13 cellular contexts compared by ENCODE assay signal in the genomic region with DNA sequence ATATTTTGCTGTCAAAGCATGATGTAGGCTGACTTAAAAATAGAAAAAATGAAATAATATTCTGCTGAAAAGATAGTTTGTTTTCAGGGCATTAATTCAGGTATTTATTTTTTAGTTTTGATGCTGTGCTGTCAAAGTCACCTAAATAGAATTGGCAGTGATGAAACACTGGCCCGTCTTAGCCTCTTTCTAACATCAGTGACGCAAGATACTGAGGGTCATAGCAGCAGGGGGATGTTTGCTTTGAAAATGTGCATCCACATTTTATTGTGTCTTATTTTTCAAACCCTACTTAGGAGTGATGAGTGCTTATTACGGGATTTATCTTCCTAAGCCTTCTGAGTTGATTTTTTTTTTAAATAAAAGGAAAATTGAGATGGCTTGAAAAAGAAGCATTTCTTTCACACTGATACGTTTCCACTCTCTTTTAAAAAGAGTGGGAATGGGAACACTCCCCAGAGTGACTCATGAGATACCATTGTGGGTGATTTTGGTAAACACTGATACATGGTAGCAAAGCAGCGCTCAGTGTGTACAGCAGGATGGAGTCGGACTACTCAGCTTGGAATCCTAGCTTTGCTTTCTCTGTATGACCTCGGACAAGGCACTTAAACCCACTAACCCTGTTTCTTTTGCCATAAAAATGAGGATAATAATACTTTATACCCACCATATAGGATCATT.
A peak's percentile ranks its signal among the peaks of the same experiment; 100 is the strongest.
DNase-seq lines count a peak whose midpoint lies in the region; ATAC-seq and TF ChIP-seq lines count a peak whose summit lies in the region.
"Had no signal": no experiment of that assay in that cellular context is flagged by ENCODE, and none has a peak within 500 bp of the region (broad histone marks: within the 10 kb centered on the region; RNA-seq: fewer than 3 reads in every experiment).

No MANE protein-coding gene starts in this region.

- ATAC-seq in left lung = peak; percentile 68
- no peak for ATAC-seq in HG03025 (IDR thresholded peaks at IDR 0.05; ENCODE audit: low FRiP score, unreplicated experiment)
- ATAC-seq in activated CD4-positive, CD25-positive, alpha-beta regulatory T cell treated with anti-CD3 and anti-CD28 coated beads, Interleukin-2, amount 50 U/mL, for 24 hours = no peak

- H3K9me3 Mint-ChIP-seq in activated naive CD4-positive, alpha-beta T cell treated with anti-CD3 and anti-CD28 coated beads, Interleukin-2, amount 10 ng/mL, durations not matched to agents 7 days and 5 days = no peaks in the 10 kb centered on the region

- no peak overlapping the region for H3K4me3 Mint-ChIP-seq in activated naive CD4-positive, alpha-beta T cell treated with anti-CD3 and anti-CD28 coated beads, Interleukin-2, amount 10 ng/mL, durations not matched to agents 7 days and 5 days
- H3K4me3 Mint-ChIP-seq: nephron progenitor cell had no signal

- TF ChIP-seq CTCF in left lung (IDR thresholded peaks at IDR 0.05) = no peak

- H3K4me1 Mint-ChIP-seq in activated naive CD4-positive, alpha-beta T cell treated with anti-CD3 and anti-CD28 coated beads, Interleukin-2, amount 10 ng/mL, durations not matched to agents 7 days and 5 days = peaks cover 21% of the 10 kb centered on the region

- H3K36me3 ChIP-seq in MG63 = peaks cover 20% of the 10 kb centered on the region
- H3K36me3 ChIP-seq in endocrine pancreas (ENCODE audit: control insufficient read depth, insufficient read depth, low read length) = no peaks in the 10 kb centered on the region
- no peaks in the 10 kb centered on the region for H3K36me3 ChIP-seq in left lung

- H3K4me1 ChIP-seq in endocrine pancreas (ENCODE audit: control insufficient read depth, insufficient read depth, low read length) = peaks cover 17% of the 10 kb centered on the region
- H3K4me1 ChIP-seq in left lung = peaks cover 0 to 6% of the 10 kb centered on the region in 2 donors

- intact Hi-C loops in left lung (cut with DNase I) = no loop called here

- no peak overlapping the region for H3K9ac ChIP-seq in endocrine pancreas (ENCODE audit: control insufficient read depth, insufficient read depth, low read length)

- CTCF ChIA-PET in activated naive CD4-positive, alpha-beta T cell treated with anti-CD3 and anti-CD28 coated beads, Interleukin-2, amount 10 ng/mL, durations not matched to agents 7 days and 5 days (lab: Charles Lee) = no interaction called here

- H3K4me3 ChIP-seq in MG63 (no peak overlapping the region), endocrine pancreas (ENCODE audit: control insufficient read depth, insufficient read depth, low read length) (peak overlapping the region; percentile 24), left lung (no peak overlapping the region)

- H3K36me3 Mint-ChIP-seq in activated naive CD4-positive, alpha-beta T cell treated with anti-CD3 and anti-CD28 coated beads, Interleukin-2, amount 10 ng/mL, durations not matched to agents 7 days and 5 days = peaks cover 7% of the 10 kb centered on the region

- H3K27me3 ChIP-seq in MG63 (no peaks in the 10 kb centered on the region), endocrine pancreas (ENCODE audit: control insufficient read depth, insufficient read depth, low read length) (no peaks in the 10 kb centered on the region), left lung (no peaks in the 10 kb centered on the region)

- H3K27me3 Mint-ChIP-seq in activated naive CD4-positive, alpha-beta T cell treated with anti-CD3 and anti-CD28 coated beads, Interleukin-2, amount 10 ng/mL, durations not matched to agents 7 days and 5 days = no peaks in the 10 kb centered on the region

- H3K9me3 ChIP-seq in MG63 = no peaks in the 10 kb centered on the region
- H3K9me3 ChIP-seq in endocrine pancreas (ENCODE audit: control insufficient read depth, low read length) = no peaks in the 10 kb centered on the region
- no peaks in the 10 kb centered on the region for H3K9me3 ChIP-seq in left lung

- no peak overlapping the region for H3K27ac Mint-ChIP-seq in activated naive CD4-positive, alpha-beta T cell treated with anti-CD3 and anti-CD28 coated beads, Interleukin-2, amount 10 ng/mL, durations not matched to agents 7 days and 5 days
- H3K27ac Mint-ChIP-seq: nephron progenitor cell had no signal

- DNase-seq in AG08395 (ENCODE audit: low spot score) (peak; percentile 74), MG63 (peak; percentile 36), left lung (no peak), cortex of kidney (lab: John Stamatoyannopoulos, UW) (no peak)
- DNase-seq in activated naive CD4-positive, alpha-beta T cell treated with anti-CD3 and anti-CD28 coated beads, Interleukin-2, amount 10 ng/mL, durations not matched to agents 7 days and 5 days = no peak
- DNase-seq: kidney, NCI-H1048, NCI-H446, nephron progenitor cell, SHP77 had no signal

- peak overlapping the region in 1 of 2 donors; percentile 65 for H3K27ac ChIP-seq in left lung

Comparison
In these comparisons a context has a peak if more than half of its experiments do, and no peak if none do; other contexts are left out.
1. DNase-seq: peak in AG08395 (single experiment) and MG63 (single experiment); none in left lung (0 of 2), activated naive CD4-positive, alpha-beta T cell treated with anti-CD3 and anti-CD28 coated beads, Interleukin-2, amount 10 ng/mL, durations not matched to agents 7 days and 5 days (single experiment) and cortex of kidney (single experiment).